In genomic region chr7:96285579-96285978, GRCh38 we compare ENCODE assay signal across 11 cellular contexts. TPM values are rescaled to one million over a fixed set of nuclear protein-coding genes. Genes with fewer than 3 reads are reported as not detected.
DNase-seq lines count a peak whose midpoint lies in the region; ATAC-seq, FAIRE-seq and TF ChIP-seq lines count a peak whose summit lies in the region.
"Had no signal": no experiment of that assay in that cellular context is flagged by ENCODE, and none has a peak within 500 bp of the region (broad histone marks: within the 10 kb centered on the region; RNA-seq: fewer than 3 reads in every experiment).

No MANE protein-coding gene starts in this region.

- no peak overlapping the region for H3K4me3 ChIP-seq in kidney (ENCODE audit: low read length in 2 of 2)
- no peak overlapping the region for H3K4me3 ChIP-seq in adrenal gland

- H3K4me1 ChIP-seq in kidney (ENCODE audit: control insufficient read depth in 1 of 2, insufficient read depth in 1 of 2, low read depth in 1 of 2, low read length in 2 of 2) (peaks cover 0 to 3% of the 10 kb centered on the region in 2 donors), adrenal gland (replicated peaks in 1 of 2) (peaks cover 0 to 5% of the 10 kb centered on the region in 2 donors), foreskin keratinocyte (no peaks in the 10 kb centered on the region)

- H3K9me3 ChIP-seq in kidney (ENCODE audit: control insufficient read depth in 1 of 2, low read length in 2 of 2) (no peaks in the 10 kb centered on the region), adrenal gland (replicated peaks in 1 of 3) (no peaks in the 10 kb centered on the region)

- H3K36me3 ChIP-seq in kidney (ENCODE audit: control insufficient read depth in 1 of 2, insufficient read depth in 2 of 2, low read length in 2 of 2): no peaks in the 10 kb centered on the region
- H3K36me3 ChIP-seq in adrenal gland (replicated peaks in 1 of 2): no peaks in the 10 kb centered on the region

- ATAC-seq in GM18498 (IDR thresholded peaks at IDR 0.05; ENCODE audit: unreplicated experiment) (peak; percentile 89), GM19467 (IDR thresholded peaks at IDR 0.05; ENCODE audit: unreplicated experiment) (peak; percentile 86), HG03196 (IDR thresholded peaks at IDR 0.05; ENCODE audit: unreplicated experiment) (peak; percentile 79), foreskin keratinocyte (no peak)

- H3K9ac ChIP-seq in kidney (ENCODE audit: low read length in 2 of 2): no peak overlapping the region

- intact Hi-C loops in kidney (cut with DNase I) (no loop called here), adrenal gland (cut with DNase I) (no loop called here)

- FAIRE-seq in kidney (lab: Jason Lieb, UNC): no peak
- FAIRE-seq: GM12891 had no signal

- WGBS in adrenal gland, 4 donors: 61 to 75% (median 69%) methylated on average over 3 of the region's 3 CpGs

- DNase-seq in central memory CD4-positive, alpha-beta T cell: peak; percentile 81
- no peak for DNase-seq in kidney
- DNase-seq in adrenal gland: no peak
- DNase-seq in foreskin keratinocyte: no peak
- no peak for DNase-seq in effector CD8-positive, alpha-beta T cell (lab: John Stamatoyannopoulos, UW)
- DNase-seq: aorta, NCI-H524 treated with DMSO at 0.1 percent for 48 hours had no signal

- no peak overlapping the region for H3K27ac ChIP-seq in kidney (ENCODE audit: low read depth in 2 of 2, low read length in 2 of 2)
- H3K27ac ChIP-seq in adrenal gland: no peak overlapping the region
- H3K27ac ChIP-seq in foreskin keratinocyte: no peak overlapping the region

- TF ChIP-seq CTCF in kidney (IDR thresholded peaks at IDR 0.05; ENCODE audit: borderline replicate concordance, extremely low read depth, insufficient read depth): no peak
- TF ChIP-seq CTCF in adrenal gland (IDR thresholded peaks at IDR 0.05): no peak
- TF ChIP-seq CTCF in foreskin keratinocyte (conservative IDR thresholded peaks at IDR 0.05): no peak

- TF ChIP-seq POLR2A in adrenal gland (IDR thresholded peaks at IDR 0.05): no peak

- H3K27me3 ChIP-seq in adrenal gland (no peaks in the 10 kb centered on the region), foreskin keratinocyte (no peaks in the 10 kb centered on the region)

RNA-seq across cellular contexts. Expression of gene SLC25A13, which starts 36.3 kb away (rescaled TPM):
- total RNA-seq in kidney: 32.1 TPM
- 23.9 TPM for polyA plus RNA-seq in kidney (ENCODE audit: insufficient read depth, low read depth, low replicate concordance)
- total RNA-seq in adrenal gland: 10 to 100 TPM; 20.0 to 49.7 (median 33.9) TPM
- 10 to 100 TPM; 10.8 to 41.3 (median 11.7) TPM for polyA plus RNA-seq in adrenal gland
- 24.2 and 28.3 TPM in 2 replicates for total RNA-seq in foreskin keratinocyte
- 10.2 and 13.8 TPM in 2 replicates for polyA plus RNA-seq in foreskin keratinocyte
